In the genomic region with DNA sequence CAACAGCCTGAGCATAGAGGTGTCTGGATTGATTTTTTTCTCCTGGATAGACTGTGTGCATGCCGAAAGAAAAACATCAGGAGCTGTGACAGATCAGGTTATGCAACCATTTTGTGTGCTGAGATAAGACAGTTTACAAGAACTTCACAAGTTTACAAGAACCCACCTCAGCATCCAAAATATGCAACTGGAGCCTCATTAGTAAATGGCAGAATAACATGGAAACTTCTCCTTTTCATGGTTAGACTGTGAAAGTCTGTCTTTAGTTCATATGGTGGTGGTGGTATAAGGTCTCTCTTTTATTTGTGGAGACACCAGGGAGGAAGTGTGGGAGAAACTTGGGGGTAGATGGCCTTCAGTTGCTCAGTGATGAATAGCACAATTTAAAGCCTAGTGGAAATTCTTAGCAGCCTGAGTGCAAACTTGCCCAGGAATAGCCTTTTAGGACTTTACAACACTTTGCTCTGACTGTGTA, we compare ENCODE assay signal across 10 cellular contexts.
A peak's percentile ranks its signal among the peaks of the same experiment; 100 is the strongest.
DNase-seq lines count a peak whose midpoint lies in the region; ATAC-seq lines count a peak whose summit lies in the region.
"Had no signal": no experiment of that assay in that cellular context is flagged by ENCODE, and none has a peak within 500 bp of the region (broad histone marks: within the 10 kb centered on the region; RNA-seq: fewer than 3 reads in every experiment).

No MANE protein-coding gene starts in this region.

- no peak for ATAC-seq in stimulated activated naive CD8-positive, alpha-beta T cell treated with anti-CD3 and anti-CD28 coated beads, Interleukin-15, amount 100 ng/mL, for 72 hours
- ATAC-seq: heart left ventricle, mucosa of descending colon had no signal

- H3K4me3 Mint-ChIP-seq in stimulated activated naive CD8-positive, alpha-beta T cell treated with anti-CD3 and anti-CD28 coated beads, Interleukin-15, amount 100 ng/mL, for 72 hours = peak overlapping the region; percentile 1 to 4

- peaks cover 65% of the 10 kb centered on the region for H3K4me1 Mint-ChIP-seq in stimulated activated naive CD8-positive, alpha-beta T cell treated with anti-CD3 and anti-CD28 coated beads, Interleukin-15, amount 100 ng/mL, for 72 hours

- DNase-seq in SKM-1 (lab: John Stamatoyannopoulos, UW; ENCODE audit: unreplicated experiment) (peak; percentile 12), SKM-1 treated with dmso at 0.1 percent for 144 hours (lab: John Stamatoyannopoulos, UW; ENCODE audit: unreplicated experiment) (no peak), UCSD-AML1 (lab: John Stamatoyannopoulos, UW; ENCODE audit: unreplicated experiment) (peak; percentile 14), left kidney (ENCODE audit: low read depth, low spot score) (peak; percentile 47), COR-L47 (lab: John Stamatoyannopoulos, UW) (no peak), NCI-H510A (lab: John Stamatoyannopoulos, UW) (no peak), T-helper 9 cell (no peak)
- DNase-seq in stimulated activated naive CD8-positive, alpha-beta T cell treated with anti-CD3 and anti-CD28 coated beads, Interleukin-15, amount 100 ng/mL, for 72 hours = no peak

- peak overlapping the region in 1 of 2 donors; percentile 64 for H3K27ac Mint-ChIP-seq in stimulated activated naive CD8-positive, alpha-beta T cell treated with anti-CD3 and anti-CD28 coated beads, Interleukin-15, amount 100 ng/mL, for 72 hours

- H3K27me3 Mint-ChIP-seq in stimulated activated naive CD8-positive, alpha-beta T cell treated with anti-CD3 and anti-CD28 coated beads, Interleukin-15, amount 100 ng/mL, for 72 hours = no peaks in the 10 kb centered on the region

- H3K9me3 Mint-ChIP-seq in stimulated activated naive CD8-positive, alpha-beta T cell treated with anti-CD3 and anti-CD28 coated beads, Interleukin-15, amount 100 ng/mL, for 72 hours = no peaks in the 10 kb centered on the region

Comparison
In these comparisons a context has a peak if more than half of its experiments do, and no peak if none do; other contexts are left out.
1. DNase-seq: peak in SKM-1 (single experiment), UCSD-AML1 (single experiment) and left kidney (single experiment); none in SKM-1 treated with dmso at 0.1 percent for 144 hours (single experiment), stimulated activated naive CD8-positive, alpha-beta T cell treated with anti-CD3 and anti-CD28 coated beads, Interleukin-15, amount 100 ng/mL, for 72 hours (0 of 2), COR-L47 (single experiment), NCI-H510A (single experiment) and T-helper 9 cell (single experiment).